ENCODE assay signal across 8 cellular contexts in genomic region chr9:131395027-131395744, GRCh38. TPM values are rescaled to one million over a fixed set of nuclear protein-coding genes. Genes with fewer than 3 reads are reported as not detected.
DNase-seq lines count a peak whose midpoint lies in the region; ATAC-seq and TF ChIP-seq lines count a peak whose summit lies in the region.

No MANE protein-coding gene starts in this region.

- peaks cover 50% of the 10 kb centered on the region for H4K20me1 ChIP-seq in KMS-11 (ENCODE audit: insufficient read depth)

- H3K36me3 ChIP-seq in KMS-11 (ENCODE audit: insufficient read depth) (no peaks in the 10 kb centered on the region), colonic mucosa (no peaks in the 10 kb centered on the region), mesodermal cell (ENCODE audit: control insufficient read depth, insufficient read depth, low read length) (peaks cover 22% of the 10 kb centered on the region)

- H3K9me3 ChIP-seq in colonic mucosa, result no peaks in the 10 kb centered on the region
- no peaks in the 10 kb centered on the region for H3K9me3 ChIP-seq in mesodermal cell (ENCODE audit: control insufficient read depth, low read length)

- peaks cover 57% of the 10 kb centered on the region for H3K79me2 ChIP-seq in KMS-11 (ENCODE audit: insufficient read depth, low read depth)

- H3K27me3 ChIP-seq in KMS-11 (ENCODE audit: insufficient read depth, low read depth), result no peaks in the 10 kb centered on the region
- H3K27me3 ChIP-seq in colonic mucosa, result no peaks in the 10 kb centered on the region

- H3K4me3 Mint-ChIP-seq in stimulated activated memory B cell treated with anti-CD40 and anti-IgM and Interleukin-4, amounts not matched to agents 10 μg/mL and 1 μg/mL and 100 μg/mL, for 72 hours, result peak overlapping the region; percentile 88

- TF ChIP-seq CTCF in KMS-11 (conservative IDR thresholded peaks at IDR 0.05; ENCODE audit: low read depth, low read length) (0 out of 2 replicates have a peak, but pooled peaks have one; percentile 3), colonic mucosa (IDR thresholded peaks at IDR 0.05) (peak; percentile 15)

- H3K27ac Mint-ChIP-seq in stimulated activated memory B cell treated with anti-CD40 and anti-IgM and Interleukin-4, amounts not matched to agents 10 μg/mL and 1 μg/mL and 100 μg/mL, for 72 hours, result peak overlapping the region; percentile 86

- H3K27ac ChIP-seq in KMS-11 (peak overlapping the region; percentile 90), colonic mucosa (peak overlapping the region; percentile 95), mesodermal cell (ENCODE audit: low read depth, low read length, severe bottlenecking) (peak overlapping the region; percentile 89)

- H3K9ac ChIP-seq in KMS-11, result peak overlapping the region; percentile 96
- H3K9ac ChIP-seq in colonic mucosa (ENCODE audit: low read depth in 2 of 2, low read length in 2 of 2), result peak overlapping the region; percentile 90 to 92

- no peaks in the 10 kb centered on the region for H3K27me3 Mint-ChIP-seq in stimulated activated memory B cell treated with anti-CD40 and anti-IgM and Interleukin-4, amounts not matched to agents 10 μg/mL and 1 μg/mL and 100 μg/mL, for 72 hours

- no peak overlapping the region for H2AFZ ChIP-seq in KMS-11 (ENCODE audit: low read depth)

- peaks cover 5% of the 10 kb centered on the region for H3K36me3 Mint-ChIP-seq in stimulated activated memory B cell treated with anti-CD40 and anti-IgM and Interleukin-4, amounts not matched to agents 10 μg/mL and 1 μg/mL and 100 μg/mL, for 72 hours

- 0 to 2% methylated on average over 8 to 11 of the region's 12 CpGs for WGBS in mesodermal cell (ENCODE audit: insufficient coverage in 2 of 2), 2 experiments

- peak; percentile 89 for ATAC-seq in stimulated activated memory B cell treated with anti-CD40 and anti-IgM and Interleukin-4, amounts not matched to agents 10 μg/mL and 1 μg/mL and 100 μg/mL, for 72 hours

- peak; percentile 34 for DNase-seq in EH (ENCODE audit: low read depth)
- peak; percentile 82 for DNase-seq in activated CD4-positive, alpha-beta T cell treated with anti-CD3 and anti-CD28 coated beads for 48 hours
- DNase-seq in colonic mucosa, result peak; percentile 68
- no peak for DNase-seq in NCI-H128 (lab: John Stamatoyannopoulos, UW; ENCODE audit: unreplicated experiment)
- no peak for DNase-seq in mesenteric fat pad (ENCODE audit: low spot score)

- intact Hi-C loops in colonic mucosa (cut with DNase I), result no loop called here

- H3K9me3 Mint-ChIP-seq in stimulated activated memory B cell treated with anti-CD40 and anti-IgM and Interleukin-4, amounts not matched to agents 10 μg/mL and 1 μg/mL and 100 μg/mL, for 72 hours, result no peaks in the 10 kb centered on the region

- H3K4me1 ChIP-seq in KMS-11 (ENCODE audit: low read depth, poor library complexity, severe bottlenecking) (peaks cover 57% of the 10 kb centered on the region), colonic mucosa (peaks cover 22% of the 10 kb centered on the region), mesodermal cell (ENCODE audit: control insufficient read depth, insufficient read depth, low read length, poor library complexity, severe bottlenecking) (peaks cover 31% of the 10 kb centered on the region)

- H3K4me3 ChIP-seq in KMS-11 (IDR thresholded peaks at IDR 0.05; ENCODE audit: insufficient read depth, low read depth, low read length), result no peak overlapping the region
- H3K4me3 ChIP-seq in colonic mucosa, result peak overlapping the region; percentile 65
- H3K4me3 ChIP-seq in mesodermal cell (ENCODE audit: extremely low read depth, insufficient read depth, low read length, poor library complexity, severe bottlenecking), result peak overlapping the region; percentile 80

- H3K4me2 ChIP-seq in KMS-11, result peak overlapping the region; percentile 91

- peaks cover 55% of the 10 kb centered on the region for H3K4me1 Mint-ChIP-seq in stimulated activated memory B cell treated with anti-CD40 and anti-IgM and Interleukin-4, amounts not matched to agents 10 μg/mL and 1 μg/mL and 100 μg/mL, for 72 hours

RNA-seq across cellular contexts. Expression of gene PRRC2B, which starts 1.3 kb away (rescaled TPM):
- total RNA-seq in colonic mucosa (100 to 1,000 TPM; 127 to 131 TPM), mesenteric fat pad (185 TPM)
- polyA plus RNA-seq in mesodermal cell (2013, experiment 1 of 2), result 146 TPM
- polyA plus RNA-seq in mesodermal cell (2013, experiment 2 of 2), result 117 TPM

Comparison
In these comparisons a context has a peak if more than half of its experiments do, and no peak if none do; other contexts are left out.
1. DNase-seq: peak in EH (single experiment), activated CD4-positive, alpha-beta T cell treated with anti-CD3 and anti-CD28 coated beads for 48 hours (single experiment) and colonic mucosa (single experiment); none in NCI-H128 (single experiment) and mesenteric fat pad (single experiment).
2. Peak in every context shown above with its lines, with median percentiles within 50 percentile points of each other: H3K27ac ChIP-seq.